Comparison of ENCODE assay signal across 11 cellular contexts in the genomic region with DNA sequence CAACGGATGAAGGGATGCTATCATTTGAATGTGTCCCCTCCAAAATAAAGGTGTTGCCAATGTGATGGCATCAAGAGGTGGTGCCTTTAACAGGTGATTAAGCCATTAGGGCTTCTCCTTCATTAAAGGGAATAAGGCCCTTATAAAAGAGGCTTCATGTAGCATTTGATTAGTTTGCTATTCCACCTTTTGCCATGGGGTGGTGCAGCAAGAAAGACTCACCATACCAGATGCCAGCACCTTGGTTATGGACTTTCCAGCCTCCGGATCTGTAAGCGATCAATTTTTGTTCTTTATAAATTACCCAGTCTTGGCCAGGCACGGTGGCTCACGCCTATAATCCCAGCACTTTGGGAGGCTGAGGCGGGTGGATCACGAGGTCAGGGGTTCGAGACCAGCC. TPM values are rescaled to one million over a fixed set of nuclear protein-coding genes. Genes with fewer than 3 reads are reported as not detected.
DNase-seq lines count a peak whose midpoint lies in the region; ATAC-seq, FAIRE-seq and TF ChIP-seq lines count a peak whose summit lies in the region.
"Had no signal": no experiment of that assay in that cellular context is flagged by ENCODE, and none has a peak within 500 bp of the region (broad histone marks: within the 10 kb centered on the region; RNA-seq: fewer than 3 reads in every experiment).

No MANE protein-coding gene starts in this region.

- no CpG with 5 or more reads among the region's 8 CpGs for WGBS in mesendoderm (ENCODE audit: extremely low coverage, insufficient coverage, low lambda C conversion rate)

- H3K18ac ChIP-seq in mesendoderm (ENCODE audit: low read length): no peak overlapping the region

- peak; percentile 5 for FAIRE-seq in astrocyte (lab: Jason Lieb, UNC)
- FAIRE-seq: endometrium had no signal

- no peak for ATAC-seq in HG02884 (IDR thresholded peaks at IDR 0.05; ENCODE audit: unreplicated experiment)

- H3K27me3 ChIP-seq in astrocyte (ENCODE audit: insufficient read depth, low read length) (no peaks in the 10 kb centered on the region), mesendoderm (ENCODE audit: insufficient read depth, low read length, poor library complexity) (no peaks in the 10 kb centered on the region)
- H3K27me3 ChIP-seq: testis had no signal

- no peaks in the 10 kb centered on the region for H3K9me3 ChIP-seq in astrocyte (ENCODE audit: insufficient read depth, low read depth, low read length)
- H3K9me3 ChIP-seq: testis had no signal

- H4K8ac ChIP-seq in mesendoderm (ENCODE audit: low read depth, low read length): no peak overlapping the region

- no peaks in the 10 kb centered on the region for H3K79me2 ChIP-seq in astrocyte (ENCODE audit: insufficient read depth, low read length)
- no peaks in the 10 kb centered on the region for H3K79me2 ChIP-seq in mesendoderm (ENCODE audit: control insufficient read depth, insufficient read depth, low read length)

- no peak overlapping the region for H3K4me3 ChIP-seq in astrocyte (ENCODE audit: insufficient read depth, low read depth, low read length)
- no peak overlapping the region for H3K4me3 ChIP-seq in mesendoderm (ENCODE audit: low read length)
- H3K4me3 ChIP-seq: testis had no signal

- POLR2A ChIA-PET in HEK293T (lab: Yijun Ruan, JAX): no interaction called here
- POLR2A ChIA-PET in RWPE1 (lab: Yijun Ruan, JAX; ENCODE audit: low non-redundant PET): no interaction called here

- no peak overlapping the region for H2AK5ac ChIP-seq in mesendoderm (ENCODE audit: low read length)

- no peaks in the 10 kb centered on the region for H3K36me3 Mint-ChIP-seq in astrocyte (ENCODE audit: low read depth, unreplicated experiment)

- H2BK15ac ChIP-seq in mesendoderm (replicated peaks; ENCODE audit: low read depth): no peak overlapping the region

- no peak overlapping the region for H3K4me3 Mint-ChIP-seq in astrocyte (ENCODE audit: unreplicated experiment)

- H3K4me1 Mint-ChIP-seq in astrocyte (ENCODE audit: low read depth, unreplicated experiment): no peaks in the 10 kb centered on the region

- H2AFZ ChIP-seq in astrocyte (ENCODE audit: low read depth, low read length): no peak overlapping the region

- TF ChIP-seq CTCF in astrocyte (IDR thresholded peaks at IDR 0.05; ENCODE audit: insufficient read depth, low read depth, low read length): peak; percentile 11
- no peak for TF ChIP-seq CTCF in RWPE1 (conservative IDR thresholded peaks at IDR 0.05; ENCODE audit: low read depth)

- H3K9ac ChIP-seq in astrocyte (ENCODE audit: low read length): no peak overlapping the region
- no peak overlapping the region for H3K9ac ChIP-seq in mesendoderm (ENCODE audit: low read length)

- CTCF ChIA-PET in HEK293T (lab: Yijun Ruan, JAX): no interaction called here
- CTCF ChIA-PET in RWPE1 (lab: Yijun Ruan, JAX): no interaction called here

- H3K27me3 Mint-ChIP-seq in astrocyte (ENCODE audit: low read depth, unreplicated experiment): peaks cover 2% of the 10 kb centered on the region

- H3K4ac ChIP-seq in mesendoderm (ENCODE audit: low read depth, low read length): no peak overlapping the region

- H3K9me3 Mint-ChIP-seq in astrocyte (ENCODE audit: unreplicated experiment): peaks cover 2% of the 10 kb centered on the region

- H3K23ac ChIP-seq in mesendoderm (ENCODE audit: low read length): no peak overlapping the region

- no peak overlapping the region for H2BK5ac ChIP-seq in mesendoderm (ENCODE audit: low read length)

- DNase-seq in NCI-H146 (lab: John Stamatoyannopoulos, UW): peak; percentile 0
- no peak for DNase-seq in NCI-H146 treated with DMSO at 0.1 percent for 48 hours (lab: John Stamatoyannopoulos, UW; ENCODE audit: unreplicated experiment)
- peak; percentile 56 for DNase-seq in HEK293T (ENCODE audit: extremely low spot score)
- DNase-seq in astrocyte (ENCODE audit: low read depth): no peak
- DNase-seq in mesendoderm: peak; percentile 38
- no peak for DNase-seq in superior temporal gyrus (ENCODE audit: extremely low spot score)
- no peak for DNase-seq in RWPE1 (ENCODE audit: low spot score)
- DNase-seq: NCI-H1436 treated with DMSO at 0.1 percent for 48 hours, testis had no signal

- H3K79me1 ChIP-seq in mesendoderm (ENCODE audit: low read length): no peaks in the 10 kb centered on the region

- no peak overlapping the region for H3K56ac ChIP-seq in mesendoderm (ENCODE audit: low read length)

- no peaks in the 10 kb centered on the region for H3K36me3 ChIP-seq in astrocyte (ENCODE audit: insufficient read depth, low read length)
- no peaks in the 10 kb centered on the region for H3K36me3 ChIP-seq in mesendoderm (ENCODE audit: control insufficient read depth, insufficient read depth, low read length)

- H3K27ac ChIP-seq in astrocyte (ENCODE audit: low read depth, low read length): no peak overlapping the region
- no peak overlapping the region for H3K27ac ChIP-seq in mesendoderm (ENCODE audit: low read depth, low read length)
- no peak overlapping the region for H3K27ac ChIP-seq in RWPE1
- H3K27ac ChIP-seq: testis had no signal

- no peak overlapping the region for H2BK120ac ChIP-seq in mesendoderm (ENCODE audit: low read depth, low read length)

- H4K20me1 ChIP-seq in astrocyte (ENCODE audit: insufficient read depth, low read length): no peaks in the 10 kb centered on the region

- H3K4me1 ChIP-seq in astrocyte (ENCODE audit: insufficient read depth, low read length): no peaks in the 10 kb centered on the region
- H3K4me1 ChIP-seq in mesendoderm (ENCODE audit: control insufficient read depth, low read depth, low read length): no peaks in the 10 kb centered on the region
- H3K4me1 ChIP-seq: testis had no signal

- H4K5ac ChIP-seq in mesendoderm (ENCODE audit: low read length): no peak overlapping the region

- H3K4me2 ChIP-seq in astrocyte (ENCODE audit: low read length) (no peak overlapping the region), mesendoderm (ENCODE audit: low read length) (no peak overlapping the region)

- H3K27ac Mint-ChIP-seq in astrocyte (ENCODE audit: unreplicated experiment): no peak overlapping the region

TF ChIP-seq in HEK293T, 16 proteins besides CTCF, POLR2A, EP300 and RAD21:
- no peak for TF ChIP-seq L3MBTL2 (conservative IDR thresholded peaks at IDR 0.05)
- no peak for TF ChIP-seq PKNOX1 (IDR thresholded peaks at IDR 0.05)
TF ChIP-seq in HEK293T: peak in this region for 0.

RNA-seq across cellular contexts. Expression of gene SLC25A43, which starts 7.9 kb away (rescaled TPM):
- total RNA-seq in astrocyte: 11.6 and 13.3 TPM in 2 replicates
- 4.5 TPM for polyA plus RNA-seq in mesendoderm (2013, experiment 1 of 2)
- 4.8 TPM for polyA plus RNA-seq in mesendoderm (2013, experiment 2 of 2)

Comparison
In these comparisons a context has a peak if more than half of its experiments do, and no peak if none do; other contexts are left out.
1. DNase-seq: peak in NCI-H146 (single experiment), HEK293T (single experiment) and mesendoderm (single experiment); none in NCI-H146 treated with DMSO at 0.1 percent for 48 hours (single experiment), astrocyte (single experiment), superior temporal gyrus (single experiment) and RWPE1 (single experiment).